In genomic region chr17:40464392-40464855, GRCh38 we compare ENCODE assay signal across 20 cellular contexts. TPM values are rescaled to one million over a fixed set of nuclear protein-coding genes. Genes with fewer than 3 reads are reported as not detected.
DNase-seq lines count a peak whose midpoint lies in the region; ATAC-seq, FAIRE-seq and TF ChIP-seq lines count a peak whose summit lies in the region.
"Had no signal": no experiment of that assay in that cellular context is flagged by ENCODE, and none has a peak within 500 bp of the region (broad histone marks: within the 10 kb centered on the region; RNA-seq: fewer than 3 reads in every experiment).

No MANE protein-coding gene starts in this region.

- no peak for TF ChIP-seq CTCF in endothelial cell of umbilical vein (IDR thresholded peaks at IDR 0.05; ENCODE audit: extremely low read depth in 1 of 2, insufficient read depth in 1 of 2, low read depth in 1 of 2, low read length in 2 of 2)

- H3K27ac Mint-ChIP-seq in activated naive CD8-positive, alpha-beta T cell treated with anti-CD3 and anti-CD28 coated beads, Interleukin-2, amount 50 U/mL, for 24 hours, result no peak overlapping the region
- H3K27ac Mint-ChIP-seq in activated naive CD8-positive, alpha-beta T cell treated with anti-CD3 and anti-CD28 coated beads for 36 hours, result no peak overlapping the region
- peak overlapping the region; percentile 35 to 86 for H3K27ac Mint-ChIP-seq in stimulated activated naive CD8-positive, alpha-beta T cell treated with anti-CD3 and anti-CD28 coated beads, Interleukin-15, amount 100 ng/mL, for 72 hours

- no peak overlapping the region for H3K4me2 ChIP-seq in endothelial cell of umbilical vein (ENCODE audit: insufficient read depth, low read length)

- H3K79me2 ChIP-seq in endothelial cell of umbilical vein (ENCODE audit: control insufficient read depth, insufficient read depth, low read length), result no peaks in the 10 kb centered on the region

- dilution Hi-C loops in endothelial cell of umbilical vein (cut with MboI; ENCODE audit: extremely low pct_ligation_motif_present, low sequenced_read_pairs), result no loop called here

- no peaks in the 10 kb centered on the region for H4K20me1 ChIP-seq in endothelial cell of umbilical vein (replicated peaks; ENCODE audit: control insufficient read depth, extremely low read depth, insufficient read depth, low read length)

- H3K27me3 ChIP-seq in HUES64 (ENCODE audit: insufficient read depth, low read length) (no peaks in the 10 kb centered on the region), endothelial cell of umbilical vein (ENCODE audit: control insufficient read depth in 2 of 2, insufficient read depth in 2 of 2, low read length in 2 of 2) (peaks cover 0 to 6% of the 10 kb centered on the region in 2 experiments)

- CTCF ChIA-PET in endothelial cell of umbilical vein (lab: Charles Lee), result interaction anchor here (1.4 to 5.9 kb wide), 4 partner anchors 12 to 69 kb away, joined by 3 to 43 read pairs (median 6); no protein-coding TSS in a partner anchor

- H3K4me3 ChIP-seq in HUES64 (ENCODE audit: low read length), result no peak overlapping the region
- H3K4me3 ChIP-seq in endothelial cell of umbilical vein (replicated peaks in 1 of 3; ENCODE audit: insufficient read depth in 1 of 3, low read depth in 1 of 3, low read length in 3 of 3), result no peak overlapping the region
- H3K4me3 ChIP-seq: GM12878 had no signal

- intact Hi-C loops in endothelial cell of umbilical vein (cut with micrococcal nuclease), result no loop called here

- H3K27ac ChIP-seq in HUES64 (ENCODE audit: low read depth, low read length) (peak overlapping the region; percentile 77; the same call in 1 of the 2 replicates), endothelial cell of umbilical vein (ENCODE audit: insufficient read depth, low read depth, low read length) (no peak overlapping the region)
- H3K27ac ChIP-seq: HL-60 had no signal

- POLR2A ChIA-PET in endothelial cell of umbilical vein (lab: Charles Lee), result no interaction called here

- peaks cover 11% of the 10 kb centered on the region for H3K4me1 ChIP-seq in HUES64 (ENCODE audit: insufficient read depth, low read length)
- H3K4me1 ChIP-seq in endothelial cell of umbilical vein (ENCODE audit: control insufficient read depth, extremely low read depth, insufficient read depth, low read length), result no peaks in the 10 kb centered on the region

- H3K36me3 ChIP-seq in HUES64 (ENCODE audit: insufficient read depth, low read length) (no peaks in the 10 kb centered on the region), endothelial cell of umbilical vein (ENCODE audit: control insufficient read depth in 2 of 2, extremely low read depth in 1 of 2, insufficient read depth in 2 of 2, low read length in 2 of 2) (no peaks in the 10 kb centered on the region)

- no peaks in the 10 kb centered on the region for H3K9me3 Mint-ChIP-seq in activated naive CD8-positive, alpha-beta T cell treated with anti-CD3 and anti-CD28 coated beads, Interleukin-2, amount 50 U/mL, for 24 hours
- H3K9me3 Mint-ChIP-seq in activated naive CD8-positive, alpha-beta T cell treated with anti-CD3 and anti-CD28 coated beads for 36 hours, result no peaks in the 10 kb centered on the region
- H3K9me3 Mint-ChIP-seq in stimulated activated naive CD8-positive, alpha-beta T cell treated with anti-CD3 and anti-CD28 coated beads, Interleukin-15, amount 100 ng/mL, for 72 hours, result no peaks in the 10 kb centered on the region

- BruUV-seq in endothelial cell of umbilical vein (replicated peaks; lab: Mats Ljungman, UMichigan), result no TSS peak

- H3K4me3 Mint-ChIP-seq in activated naive CD8-positive, alpha-beta T cell treated with anti-CD3 and anti-CD28 coated beads, Interleukin-2, amount 50 U/mL, for 24 hours, result no peak overlapping the region
- H3K4me3 Mint-ChIP-seq in activated naive CD8-positive, alpha-beta T cell treated with anti-CD3 and anti-CD28 coated beads for 36 hours, result no peak overlapping the region
- H3K4me3 Mint-ChIP-seq in stimulated activated naive CD8-positive, alpha-beta T cell treated with anti-CD3 and anti-CD28 coated beads, Interleukin-15, amount 100 ng/mL, for 72 hours, result no peak overlapping the region

- WGBS in HUES64, result 86% methylated on average over 5 of the region's 5 CpGs

- DNase-seq in activated naive CD8-positive, alpha-beta T cell treated with anti-CD3 and anti-CD28 coated beads, Interleukin-2, amount 50 U/mL, for 24 hours, result no peak
- no peak for DNase-seq in activated naive CD8-positive, alpha-beta T cell treated with anti-CD3 and anti-CD28 coated beads for 36 hours
- DNase-seq in endothelial cell of umbilical vein (ENCODE audit: low read depth, low spot score) (no peak), nucleus accumbens (lab: John Stamatoyannopoulos, UW) (no peak), NCI-H1436 (lab: John Stamatoyannopoulos, UW) (no peak)
- no peak for DNase-seq in stimulated activated naive CD8-positive, alpha-beta T cell treated with anti-CD3 and anti-CD28 coated beads, Interleukin-15, amount 100 ng/mL, for 72 hours
- DNase-seq: DMS79, Karpas-422, MM.1S, NCI-H1105, NCI-H187, NCI-H446 treated with DMSO at 0.1 percent for 48 hours, NCI-H774 had no signal

- H3K36me3 Mint-ChIP-seq in activated naive CD8-positive, alpha-beta T cell treated with anti-CD3 and anti-CD28 coated beads, Interleukin-2, amount 50 U/mL, for 24 hours (ENCODE audit: low read depth), result no peaks in the 10 kb centered on the region
- H3K36me3 Mint-ChIP-seq in activated naive CD8-positive, alpha-beta T cell treated with anti-CD3 and anti-CD28 coated beads for 36 hours, result no peaks in the 10 kb centered on the region

- TF ChIP-seq POLR2A in endothelial cell of umbilical vein (IDR thresholded peaks at IDR 0.05; ENCODE audit: low read depth, low read length), result peak; percentile 59

- FAIRE-seq in endothelial cell of umbilical vein (lab: Jason Lieb, UNC), result no peak
- FAIRE-seq: GM12878, GM18507 had no signal

- no peaks in the 10 kb centered on the region for H3K9me1 ChIP-seq in endothelial cell of umbilical vein (replicated peaks; ENCODE audit: control insufficient read depth, extremely low read depth, insufficient read depth, low read length)

- H3K4me1 Mint-ChIP-seq in activated naive CD8-positive, alpha-beta T cell treated with anti-CD3 and anti-CD28 coated beads, Interleukin-2, amount 50 U/mL, for 24 hours, result no peaks in the 10 kb centered on the region
- no peaks in the 10 kb centered on the region for H3K4me1 Mint-ChIP-seq in activated naive CD8-positive, alpha-beta T cell treated with anti-CD3 and anti-CD28 coated beads for 36 hours
- no peaks in the 10 kb centered on the region for H3K4me1 Mint-ChIP-seq in stimulated activated naive CD8-positive, alpha-beta T cell treated with anti-CD3 and anti-CD28 coated beads, Interleukin-15, amount 100 ng/mL, for 72 hours

- no peak overlapping the region for H2AFZ ChIP-seq in endothelial cell of umbilical vein (ENCODE audit: low read depth, low read length)

- H3K9me3 ChIP-seq in HUES64 (ENCODE audit: insufficient read depth, low read depth, low read length) (no peaks in the 10 kb centered on the region), endothelial cell of umbilical vein (replicated peaks; ENCODE audit: control insufficient read depth, insufficient read depth, low read length) (no peaks in the 10 kb centered on the region)

- H3K27me3 Mint-ChIP-seq in activated naive CD8-positive, alpha-beta T cell treated with anti-CD3 and anti-CD28 coated beads, Interleukin-2, amount 50 U/mL, for 24 hours, result peaks cover 5% of the 10 kb centered on the region
- H3K27me3 Mint-ChIP-seq in activated naive CD8-positive, alpha-beta T cell treated with anti-CD3 and anti-CD28 coated beads for 36 hours, result peaks cover 4% of the 10 kb centered on the region
- H3K27me3 Mint-ChIP-seq in stimulated activated naive CD8-positive, alpha-beta T cell treated with anti-CD3 and anti-CD28 coated beads, Interleukin-15, amount 100 ng/mL, for 72 hours, result peaks cover 9% of the 10 kb centered on the region

- ATAC-seq in activated naive CD8-positive, alpha-beta T cell treated with anti-CD3 and anti-CD28 coated beads, Interleukin-2, amount 50 U/mL, for 24 hours, result peak; percentile 15
- ATAC-seq in stimulated activated naive CD8-positive, alpha-beta T cell treated with anti-CD3 and anti-CD28 coated beads, Interleukin-15, amount 100 ng/mL, for 72 hours, result no peak
- ATAC-seq in HG02884 (IDR thresholded peaks at IDR 0.05; ENCODE audit: unreplicated experiment), result no peak
- ATAC-seq: GM12878 had no signal

- H3K9ac ChIP-seq in HUES64 (ENCODE audit: low read depth, low read length) (no peak overlapping the region), endothelial cell of umbilical vein (replicated peaks; ENCODE audit: extremely low read depth, insufficient read depth, low read length) (no peak overlapping the region)

RNA-seq across cellular contexts. Expression of gene IGFBP4, which starts 21.2 kb away (rescaled TPM):
- total RNA-seq in activated naive CD8-positive, alpha-beta T cell treated with anti-CD3 and anti-CD28 coated beads for 36 hours, result 1 to 10 TPM; 5.6 to 6.5 TPM
- 65.8 TPM for polyA plus RNA-seq in HUES64 (2013, experiment 1 of 2)
- polyA plus RNA-seq in HUES64 (2013, experiment 2 of 2), result 80.1 TPM
- 585 and 618 TPM in 2 replicates for total RNA-seq in endothelial cell of umbilical vein
- 369 and 377 TPM in 2 replicates for polyA plus RNA-seq in endothelial cell of umbilical vein
- polyA plus RNA-seq in endothelial cell of umbilical vein (2011; cell fraction: cytosol; rRNA removed), result 416 and 442 TPM in 2 replicates
- 150 and 157 TPM in 2 replicates for polyA plus RNA-seq in endothelial cell of umbilical vein (2011; cell fraction: nucleus; rRNA removed)
- 404 and 527 TPM in 2 replicates for polyA plus RNA-seq in endothelial cell of umbilical vein (2012)
- 329 and 350 TPM in 2 replicates for polyA minus RNA-seq in endothelial cell of umbilical vein
- polyA minus RNA-seq in endothelial cell of umbilical vein (2011; cell fraction: cytosol; rRNA and poly(A)+ RNA removed), result not detected
- polyA minus RNA-seq in endothelial cell of umbilical vein (2011; cell fraction: nucleus; rRNA and poly(A)+ RNA removed), result 59.6 and 64.4 TPM in 2 replicates

RNA-seq across cellular contexts. Expression of gene TNS4, which starts 37.0 kb away (rescaled TPM):
- 1 to 10 TPM; 7.3 to 7.6 TPM for total RNA-seq in activated naive CD8-positive, alpha-beta T cell treated with anti-CD3 and anti-CD28 coated beads for 36 hours
- polyA plus RNA-seq in HUES64 (2013, experiment 1 of 2), result 1.00 TPM
- 1.0 TPM for polyA plus RNA-seq in HUES64 (2013, experiment 2 of 2)
- total RNA-seq in endothelial cell of umbilical vein, result not detected in 2 replicates
- not detected in 2 replicates for polyA plus RNA-seq in endothelial cell of umbilical vein
- polyA plus RNA-seq in endothelial cell of umbilical vein (2011; cell fraction: cytosol; rRNA removed), result not detected in 2 replicates
- polyA plus RNA-seq in endothelial cell of umbilical vein (2011; cell fraction: nucleus; rRNA removed), result not detected in 2 replicates
- not detected in 2 replicates for polyA plus RNA-seq in endothelial cell of umbilical vein (2012)
- polyA minus RNA-seq in endothelial cell of umbilical vein, result not detected in 2 replicates
- polyA minus RNA-seq in endothelial cell of umbilical vein (2011; cell fraction: cytosol; rRNA and poly(A)+ RNA removed), result 10.8 TPM
- not detected in 2 replicates for polyA minus RNA-seq in endothelial cell of umbilical vein (2011; cell fraction: nucleus; rRNA and poly(A)+ RNA removed)
- total RNA-seq: A673, G401 had no signal

RNA-seq across cellular contexts. Expression of gene TOP2A, which starts 46.7 kb away (rescaled TPM):
- total RNA-seq in activated naive CD8-positive, alpha-beta T cell treated with anti-CD3 and anti-CD28 coated beads for 36 hours, result 100 to 1,000 TPM; 244 to 245 TPM
- 194 TPM for polyA plus RNA-seq in HUES64 (2013, experiment 1 of 2)
- 217 TPM for polyA plus RNA-seq in HUES64 (2013, experiment 2 of 2)
- 149 and 160 TPM in 2 replicates for total RNA-seq in endothelial cell of umbilical vein
- polyA plus RNA-seq in endothelial cell of umbilical vein, result 25.5 and 31.3 TPM in 2 replicates
- 47.0 and 56.2 TPM in 2 replicates for polyA plus RNA-seq in endothelial cell of umbilical vein (2011; cell fraction: cytosol; rRNA removed)
- polyA plus RNA-seq in endothelial cell of umbilical vein (2011; cell fraction: nucleus; rRNA removed), result 57.3 and 98.0 TPM in 2 replicates
- polyA plus RNA-seq in endothelial cell of umbilical vein (2012), result 48.2 and 143 TPM in 2 replicates
- polyA minus RNA-seq in endothelial cell of umbilical vein, result 25.2 and 29.2 TPM in 2 replicates
- 107 TPM for polyA minus RNA-seq in endothelial cell of umbilical vein (2011; cell fraction: cytosol; rRNA and poly(A)+ RNA removed)
- polyA minus RNA-seq in endothelial cell of umbilical vein (2011; cell fraction: nucleus; rRNA and poly(A)+ RNA removed), result 26.2 and 41.6 TPM in 2 replicates

Comparison
In these comparisons a context has a peak if more than half of its experiments do, and no peak if none do; other contexts are left out.
1. H3K27ac Mint-ChIP-seq: peak in stimulated activated naive CD8-positive, alpha-beta T cell treated with anti-CD3 and anti-CD28 coated beads, Interleukin-15, amount 100 ng/mL, for 72 hours (2 of 2); none in activated naive CD8-positive, alpha-beta T cell treated with anti-CD3 and anti-CD28 coated beads, Interleukin-2, amount 50 U/mL, for 24 hours (single experiment) and activated naive CD8-positive, alpha-beta T cell treated with anti-CD3 and anti-CD28 coated beads for 36 hours (single experiment).
2. RNA of gene IGFBP4, which starts 21.2 kb away (total RNA-seq): 585 to 618 TPM in endothelial cell of umbilical vein; 5.6 to 6.5 TPM in activated naive CD8-positive, alpha-beta T cell treated with anti-CD3 and anti-CD28 coated beads for 36 hours; every median in the first group is over 10 times any median in the second.